ENCODE assay signal across 8 cellular contexts in the genomic region with DNA sequence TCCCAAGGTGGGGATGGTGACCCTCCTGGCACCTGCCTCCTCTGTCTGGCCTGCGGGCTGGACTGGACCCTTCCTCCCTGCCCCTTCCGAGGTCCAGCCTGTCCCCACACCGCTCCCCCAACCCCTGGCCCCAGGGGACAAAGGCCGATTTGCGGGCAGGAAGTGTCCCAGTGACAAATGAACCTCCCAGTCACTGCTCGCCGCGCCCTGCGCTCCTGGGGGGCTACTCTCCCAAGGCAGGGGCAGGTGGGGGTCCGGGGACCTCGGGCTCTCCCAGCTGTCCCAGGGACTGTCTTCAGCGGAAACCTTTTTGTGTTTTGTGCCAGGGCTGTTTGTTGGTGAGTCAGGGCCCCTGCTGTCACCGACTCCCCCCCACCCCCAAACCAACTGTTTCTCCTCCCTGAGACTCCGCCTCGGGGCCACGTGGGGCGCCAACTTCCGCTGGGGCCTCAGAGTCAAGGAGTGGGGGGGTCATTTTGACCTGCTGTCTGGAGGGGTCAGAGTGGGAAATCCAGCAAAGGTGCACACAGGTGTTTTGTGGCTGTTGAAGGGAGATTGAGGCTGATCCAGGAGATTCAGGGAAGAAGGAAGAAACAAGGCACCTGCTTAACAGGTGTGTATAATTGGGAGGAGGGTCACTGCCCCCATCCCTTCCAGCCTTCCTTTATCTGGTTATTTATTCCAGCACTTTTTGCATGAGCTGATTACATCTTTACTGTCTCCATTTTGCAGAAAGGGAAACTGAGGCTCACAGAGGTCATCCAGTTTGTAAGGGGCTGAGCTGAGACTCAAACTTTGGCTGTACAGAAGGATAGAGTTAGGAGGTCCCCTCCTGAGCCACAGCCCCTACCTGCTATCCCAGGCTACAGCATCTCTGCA. TPM values are rescaled to one million over a fixed set of nuclear protein-coding genes. Genes with fewer than 3 reads are reported as not detected.
DNase-seq lines count a peak whose midpoint lies in the region; ATAC-seq and TF ChIP-seq lines count a peak whose summit lies in the region.

No MANE protein-coding gene starts in this region.

- peaks cover 3% of the 10 kb centered on the region for H3K79me2 ChIP-seq in osteoblast (ENCODE audit: insufficient read depth, low read length)

- H3K27me3 Mint-ChIP-seq in Caco-2 (ENCODE audit: insufficient read depth, unreplicated experiment) = no peaks in the 10 kb centered on the region
- no peaks in the 10 kb centered on the region for H3K27me3 Mint-ChIP-seq in activated T-helper 2 cell treated with anti-CD3 and anti-CD28 coated beads, Interferon-gamma antibody, Interleukin-2, Interleukin-4, amounts not matched to agents 10 μg/mL and 5 μg/mL and 100 μg/mL, durations not matched to agents 14 hours and 24 hours and 36 hours (ENCODE audit: low read depth)

- H3K36me3 ChIP-seq in Caco-2 (ENCODE audit: control insufficient read depth, insufficient read depth, low read length) (0 out of 2 replicates have a peak, but pooled peaks cover 2% of the 10 kb centered on the region), HEK293 (ENCODE audit: control insufficient read depth in 2 of 2, insufficient read depth in 1 of 2, low read length in 2 of 2) (no peaks in the 10 kb centered on the region), Peyer's patch (peaks cover 0 to 5% (median 0%) of the 10 kb centered on the region in 3 donors), gastroesophageal sphincter (peaks cover 0 to 29% of the 10 kb centered on the region in 2 donors), osteoblast (ENCODE audit: insufficient read depth, low read length) (no peaks in the 10 kb centered on the region), transverse colon (no peaks in the 10 kb centered on the region)

- CTCF ChIA-PET in Caco-2 (lab: Charles Lee) (interaction anchor here (0.5 to 1.9 kb wide), 2 partner anchors 69 to 680 kb away, joined by 3 to 10 read pairs; no protein-coding TSS in a partner anchor), HEK293 (lab: Yijun Ruan, JAX) (interaction anchor here (1.0 to 2.0 kb wide), 5 partner anchors 47 to 228 kb away, joined by 3 to 10 read pairs (median 4); no protein-coding TSS in a partner anchor)

- H3K27ac ChIP-seq in HEK293 (ENCODE audit: extremely low read depth, low read depth, low read length) = no peak overlapping the region
- H3K27ac ChIP-seq in Peyer's patch = peak overlapping the region; percentile 86 to 96 (median 89)
- peak overlapping the region; percentile 2 to 90 (median 84) for H3K27ac ChIP-seq in gastroesophageal sphincter
- H3K27ac ChIP-seq in osteoblast (ENCODE audit: low read depth, low read length) = no peak overlapping the region
- peak overlapping the region; percentile 88 to 93 (median 90) for H3K27ac ChIP-seq in transverse colon

- H3K9me3 ChIP-seq in Caco-2 (no peaks in the 10 kb centered on the region), HEK293 (ENCODE audit: control insufficient read depth, insufficient read depth, low read depth, low read length) (no peaks in the 10 kb centered on the region), Peyer's patch (no peaks in the 10 kb centered on the region), gastroesophageal sphincter (no peaks in the 10 kb centered on the region), osteoblast (ENCODE audit: low read depth, low read length) (no peaks in the 10 kb centered on the region), transverse colon (no peaks in the 10 kb centered on the region)

- POLR2A ChIA-PET in Caco-2 (lab: Charles Lee) (interaction anchor here (1.9 kb wide), 1 partner anchor 59 kb away, joined by 5 read pairs; no protein-coding TSS in a partner anchor), HEK293 (lab: Yijun Ruan, JAX) (interaction anchor here (0.6 to 7.2 kb wide), 2 partner anchors 25 to 61 kb away, joined by 3 to 37 read pairs; a partner anchor contains a TSS)

- no peaks in the 10 kb centered on the region for H3K9me3 Mint-ChIP-seq in Caco-2 (ENCODE audit: unreplicated experiment)
- no peaks in the 10 kb centered on the region for H3K9me3 Mint-ChIP-seq in activated T-helper 2 cell treated with anti-CD3 and anti-CD28 coated beads, Interferon-gamma antibody, Interleukin-2, Interleukin-4, amounts not matched to agents 10 μg/mL and 5 μg/mL and 100 μg/mL, durations not matched to agents 14 hours and 24 hours and 36 hours

- H3K4me1 ChIP-seq in Caco-2 (peaks cover 4% of the 10 kb centered on the region), HEK293 (ENCODE audit: control insufficient read depth, insufficient read depth, low read length) (no peaks in the 10 kb centered on the region), Peyer's patch (peaks cover 0 to 19% (median 0%) of the 10 kb centered on the region in 4 donors), gastroesophageal sphincter (peaks cover 0 to 49% (median 3%) of the 10 kb centered on the region in 3 donors), osteoblast (ENCODE audit: insufficient read depth, low read length) (peaks cover 5% of the 10 kb centered on the region), transverse colon (peaks cover 0 to 54% (median 27%) of the 10 kb centered on the region in 4 donors)

- H3K4me2 ChIP-seq in osteoblast (ENCODE audit: insufficient read depth, low read length) = peak overlapping the region; percentile 88

- peak overlapping the region; percentile 71 for H3K4me3 ChIP-seq in Caco-2 (ENCODE audit: low read depth, low read length)
- H3K4me3 ChIP-seq in HEK293 (ENCODE audit: low read depth, low read length) = peak overlapping the region; percentile 90
- peak overlapping the region; percentile 68 to 100 (median 86) for H3K4me3 ChIP-seq in Peyer's patch
- peak overlapping the region; percentile 63 to 83 for H3K4me3 ChIP-seq in gastroesophageal sphincter
- H3K4me3 ChIP-seq in osteoblast (ENCODE audit: insufficient read depth, low read length) = peak overlapping the region; percentile 87
- peak overlapping the region; percentile 54 to 87 (median 74) for H3K4me3 ChIP-seq in transverse colon

- H3K36me3 Mint-ChIP-seq in Caco-2 (ENCODE audit: insufficient read depth, unreplicated experiment) = peaks cover 21% of the 10 kb centered on the region
- H3K36me3 Mint-ChIP-seq in activated T-helper 2 cell treated with anti-CD3 and anti-CD28 coated beads, Interferon-gamma antibody, Interleukin-2, Interleukin-4, amounts not matched to agents 10 μg/mL and 5 μg/mL and 100 μg/mL, durations not matched to agents 14 hours and 24 hours and 36 hours (ENCODE audit: low read depth) = peaks cover 17% of the 10 kb centered on the region

- TF ChIP-seq EP300 in gastroesophageal sphincter (IDR thresholded peaks at IDR 0.05) (no peak), transverse colon (IDR thresholded peaks at IDR 0.05; ENCODE audit: low read depth) (no peak)

- TF ChIP-seq CTCF in Caco-2 (IDR thresholded peaks at IDR 0.05; ENCODE audit: insufficient read depth in 1 of 2, low read depth in 1 of 2, low read length in 1 of 2, severe bottlenecking in 1 of 2, unreplicated experiment in 1 of 2) (peak in 1 of 2 experiments; percentile 16), HEK293 (tag by site-specific recombination; IDR thresholded peaks at IDR 0.05) (0 out of 2 replicates have a peak, but pooled peaks have one; percentile 8), Peyer's patch (IDR thresholded peaks at IDR 0.05) (no peak), gastroesophageal sphincter (IDR thresholded peaks at IDR 0.05) (peak in 1 of 4 experiments; percentile 25), osteoblast (IDR thresholded peaks at IDR 0.05; ENCODE audit: extremely low read depth, low read depth, low read length) (no peak), transverse colon (IDR thresholded peaks at IDR 0.05) (peak in 2 of 5 experiments; percentile 13 to 27)

- TF ChIP-seq POLR2A in Peyer's patch (IDR thresholded peaks at IDR 0.05) (peak in 1 of 2 donors; percentile 50), gastroesophageal sphincter (IDR thresholded peaks at IDR 0.05) (no peak), transverse colon (IDR thresholded peaks at IDR 0.05) (peak; percentile 72)

- WGBS in gastroesophageal sphincter (ENCODE audit: low coverage in 1 of 2), 2 donors = 6% methylated on average over 6 of the region's 18 CpGs; no CpG with 5 or more reads in 1 of the 2 donors
- WGBS in transverse colon (ENCODE audit: low coverage in 1 of 2), 2 donors = 1 to 9% methylated on average over 6 to 14 of the region's 18 CpGs

- in situ Hi-C loops in transverse colon (cut with MboI; ENCODE audit: low pct_ligation_motif_present in 1 of 4, low pct_unique_long_range_greater_than_20kb in 1 of 4, low sequenced_read_pairs in 3 of 4) = loop anchor here in 2 of 4 donors (5.0 to 25.0 kb wide), 3 partner anchors 54 to 129 kb away; a partner anchor contains a TSS

- peak overlapping the region; percentile 70 for H3K4me3 Mint-ChIP-seq in Caco-2 (ENCODE audit: unreplicated experiment)
- peak overlapping the region; percentile 86 for H3K4me3 Mint-ChIP-seq in activated T-helper 2 cell treated with anti-CD3 and anti-CD28 coated beads, Interferon-gamma antibody, Interleukin-2, Interleukin-4, amounts not matched to agents 10 μg/mL and 5 μg/mL and 100 μg/mL, durations not matched to agents 14 hours and 24 hours and 36 hours (ENCODE audit: low read depth)

- DNase-seq in Caco-2 (peak; percentile 58 to 64), Peyer's patch (peak; percentile 82 to 88 (median 84)), osteoblast (ENCODE audit: insufficient read length, low spot score, missing footprints) (peak; percentile 93), transverse colon (peak; percentile 78), NCI-H1048 (lab: John Stamatoyannopoulos, UW) (no peak)
- DNase-seq in activated T-helper 2 cell treated with anti-CD3 and anti-CD28 coated beads, Interferon-gamma antibody, Interleukin-2, Interleukin-4, amounts not matched to agents 10 μg/mL and 5 μg/mL and 100 μg/mL, durations not matched to agents 14 hours and 24 hours and 36 hours (ENCODE audit: low spot score) = peak; percentile 40

- H3K27me3 ChIP-seq in Caco-2 (replicated peaks; ENCODE audit: control insufficient read depth, insufficient read depth, low read length) (no peaks in the 10 kb centered on the region), Peyer's patch (no peaks in the 10 kb centered on the region), gastroesophageal sphincter (no peaks in the 10 kb centered on the region), osteoblast (ENCODE audit: insufficient read depth, low read length) (peaks cover under 1% of the 10 kb centered on the region), transverse colon (no peaks in the 10 kb centered on the region)

- peaks cover 4% of the 10 kb centered on the region for H4K20me1 ChIP-seq in osteoblast (ENCODE audit: insufficient read depth, low read length)

- TSS peak; percentile 36 for BruUV-seq in Caco-2 (replicated peaks; lab: Mats Ljungman, UMichigan)

- intact Hi-C loops in Caco-2 (cut with micrococcal nuclease; ENCODE audit: unreplicated experiment) (no loop called here), transverse colon (cut with DNase I; ENCODE audit: low total_unique reads) (no loop called here)
- intact Hi-C loops in activated T-helper 2 cell treated with anti-CD3 and anti-CD28 coated beads, Interferon-gamma antibody, Interleukin-2, Interleukin-4, amounts not matched to agents 10 μg/mL and 5 μg/mL and 100 μg/mL, durations not matched to agents 14 hours and 24 hours and 36 hours (cut with micrococcal nuclease) = loop anchor here (2.0 kb wide), 1 partner anchor 36 kb away; no protein-coding TSS in a partner anchor

- H3K27ac Mint-ChIP-seq in Caco-2 (ENCODE audit: unreplicated experiment) = peak overlapping the region; percentile 60
- H3K27ac Mint-ChIP-seq in activated T-helper 2 cell treated with anti-CD3 and anti-CD28 coated beads, Interferon-gamma antibody, Interleukin-2, Interleukin-4, amounts not matched to agents 10 μg/mL and 5 μg/mL and 100 μg/mL, durations not matched to agents 14 hours and 24 hours and 36 hours = peak overlapping the region; percentile 89

- peak; percentile 48 for ATAC-seq in gastroesophageal sphincter

- peak overlapping the region; percentile 50 for H2AFZ ChIP-seq in osteoblast (ENCODE audit: low read length)

- H3K4me1 Mint-ChIP-seq in Caco-2 (ENCODE audit: low read depth, unreplicated experiment) = peaks cover 9% of the 10 kb centered on the region
- H3K4me1 Mint-ChIP-seq in activated T-helper 2 cell treated with anti-CD3 and anti-CD28 coated beads, Interferon-gamma antibody, Interleukin-2, Interleukin-4, amounts not matched to agents 10 μg/mL and 5 μg/mL and 100 μg/mL, durations not matched to agents 14 hours and 24 hours and 36 hours (ENCODE audit: low read depth) = peaks cover 6% of the 10 kb centered on the region

RNA-seq across cellular contexts. Expression of a gene that starts 0.8 kb away (rescaled TPM):
- total RNA-seq in Caco-2 (2022) (25.6 and 26.0 TPM in 2 replicates), Peyer's patch (100 to 1,000 TPM in 1 of 4 donors, 10 to 100 TPM in 3; 45.4 to 138 (median 89.2) TPM), gastroesophageal sphincter (10 to 100 TPM; 15.0 to 38.2 (median 23.1) TPM), osteoblast (31.1 and 56.3 TPM in 2 replicates), transverse colon (100 to 1,000 TPM in 1 of 4 donors, 10 to 100 TPM in 3; 59.7 to 110 (median 73.0) TPM)
- 24.9 and 29.4 TPM in 2 replicates for total RNA-seq in activated T-helper 2 cell treated with anti-CD3 and anti-CD28 coated beads, Interferon-gamma antibody, Interleukin-2, Interleukin-4, amounts not matched to agents 10 μg/mL and 5 μg/mL and 100 μg/mL, durations not matched to agents 14 hours and 24 hours and 36 hours

RNA-seq across cellular contexts. Expression of a gene that starts 18.4 kb away (rescaled TPM):
- total RNA-seq in Caco-2 (2022) = 184 and 186 TPM in 2 replicates
- 100 to 1,000 TPM; 102 to 193 (median 178) TPM for total RNA-seq in Peyer's patch
- 198 and 208 TPM in 2 replicates for total RNA-seq in activated T-helper 2 cell treated with anti-CD3 and anti-CD28 coated beads, Interferon-gamma antibody, Interleukin-2, Interleukin-4, amounts not matched to agents 10 μg/mL and 5 μg/mL and 100 μg/mL, durations not matched to agents 14 hours and 24 hours and 36 hours
- 100 to 1,000 TPM in 1 of 4 donors, 10 to 100 TPM in 3; 81.2 to 116 (median 94.5) TPM for total RNA-seq in gastroesophageal sphincter
- 74.3 and 74.6 TPM in 2 replicates for total RNA-seq in osteoblast
- 100 to 1,000 TPM in 3 of 4 donors, 10 to 100 TPM in 1; 94.3 to 218 (median 175) TPM for total RNA-seq in transverse colon

RNA-seq across cellular contexts. Expression of a gene that starts 44.7 kb away (rescaled TPM):
- total RNA-seq in Caco-2 (2022) (55.3 and 56.1 TPM in 2 replicates), Peyer's patch (10 to 100 TPM in 1 of 4 donors, 1 to 10 TPM in 3; 6.8 to 11.6 (median 9.0) TPM), gastroesophageal sphincter (1 to 10 TPM in 3 of 4 donors, under 1 TPM in 1; 0.62 to 3.7 (median 3.0) TPM), osteoblast (61.6 and 74.2 TPM in 2 replicates), transverse colon (10 to 100 TPM; 36.3 to 77.0 (median 58.9) TPM)
- total RNA-seq in activated T-helper 2 cell treated with anti-CD3 and anti-CD28 coated beads, Interferon-gamma antibody, Interleukin-2, Interleukin-4, amounts not matched to agents 10 μg/mL and 5 μg/mL and 100 μg/mL, durations not matched to agents 14 hours and 24 hours and 36 hours = not detected in 2 replicates

RNA-seq across cellular contexts. Expression of a gene that starts 56.2 kb away (rescaled TPM):
- total RNA-seq in Caco-2 (2022) = not detected in 2 replicates
- total RNA-seq in Peyer's patch = 1 to 10 TPM; 2.5 to 4.2 (median 3.6) TPM
- not detected in 2 replicates for total RNA-seq in activated T-helper 2 cell treated with anti-CD3 and anti-CD28 coated beads, Interferon-gamma antibody, Interleukin-2, Interleukin-4, amounts not matched to agents 10 μg/mL and 5 μg/mL and 100 μg/mL, durations not matched to agents 14 hours and 24 hours and 36 hours
- total RNA-seq in gastroesophageal sphincter = 10 to 100 TPM in 1 of 4 donors, 1 to 10 TPM in 3; 1.9 to 19.0 (median 4.8) TPM
- total RNA-seq in osteoblast = 0.88 and 1.1 TPM in 2 replicates
- total RNA-seq in transverse colon = 1 to 10 TPM in 3 of 4 donors, not detected in 1; 3.3 to 4.9 (median 4.1) TPM

RNA-seq across cellular contexts. Expression of a gene that starts 59.8 kb away (rescaled TPM):
- total RNA-seq in Caco-2 (2022) = 75.5 and 78.8 TPM in 2 replicates
- total RNA-seq in Peyer's patch = 100 to 1,000 TPM; 629 to 753 (median 680) TPM
- 462 and 464 TPM in 2 replicates for total RNA-seq in activated T-helper 2 cell treated with anti-CD3 and anti-CD28 coated beads, Interferon-gamma antibody, Interleukin-2, Interleukin-4, amounts not matched to agents 10 μg/mL and 5 μg/mL and 100 μg/mL, durations not matched to agents 14 hours and 24 hours and 36 hours
- total RNA-seq in gastroesophageal sphincter = 100 to 1,000 TPM; 241 to 573 (median 297) TPM
- 170 and 172 TPM in 2 replicates for total RNA-seq in osteoblast
- total RNA-seq in transverse colon = 1,000 to 10,000 TPM in 3 of 4 donors, 100 to 1,000 TPM in 1; 714 to 2,423 (median 1,288) TPM

Comparison
In these comparisons a context has a peak if more than half of its experiments do, and no peak if none do; other contexts are left out.
1. H3K27ac ChIP-seq: peak in Peyer's patch (4 of 4), gastroesophageal sphincter (4 of 4) and transverse colon (4 of 4); none in HEK293 (single experiment) and osteoblast (single experiment).
2. Peak in every context shown above with its lines, with median percentiles within 50 percentile points of each other: H3K4me3 ChIP-seq.